ENCODE assay signal across 1 cellular context in the genomic region with DNA sequence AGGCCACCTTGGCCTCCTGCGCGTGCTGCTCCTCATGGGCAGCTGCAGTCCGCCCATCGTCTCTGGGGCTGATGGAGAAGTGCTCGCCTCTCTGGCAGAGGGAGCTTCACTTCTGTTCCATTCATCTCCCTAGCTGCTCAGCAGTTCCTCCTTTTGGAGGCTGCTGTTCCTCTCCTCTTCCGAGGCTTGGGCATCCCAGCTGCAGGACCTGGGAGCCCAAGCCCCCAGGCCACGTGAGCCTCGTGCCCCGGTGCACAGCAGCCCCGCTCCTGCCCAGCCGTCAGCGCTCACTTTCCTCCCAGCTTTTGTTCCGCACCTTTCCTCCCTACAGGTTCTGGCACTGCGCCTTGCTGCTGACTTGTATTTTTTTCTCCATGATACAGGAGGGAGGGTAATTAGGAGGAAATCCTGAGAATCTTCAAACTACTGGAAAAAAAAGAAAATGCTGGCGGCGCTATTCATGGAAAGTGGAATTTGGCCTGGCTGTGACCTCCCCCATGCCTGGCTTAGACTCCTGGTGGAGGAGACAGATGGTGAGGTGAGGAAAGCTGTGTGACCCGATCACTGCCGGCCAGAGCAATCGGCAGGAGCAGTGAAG.
TF ChIP-seq lines count a peak whose summit lies in the region.

No MANE protein-coding gene starts in this region.

TF ChIP-seq in liver, 16 proteins besides CTCF, POLR2A, EP300 and RAD21 (continued from another document):
- peak; percentile 13 for TF ChIP-seq MAX (IDR thresholded peaks at IDR 0.05)
TF ChIP-seq in liver: peak in this region for 6.
